In genomic region chr9:89837911-89838310, GRCh38 we compare ENCODE assay signal across 30 cellular contexts.
"Had no signal": no experiment of that assay in that cellular context is flagged by ENCODE, and none has a peak within 500 bp of the region (broad histone marks: within the 10 kb centered on the region; RNA-seq: fewer than 3 reads in every experiment).

No MANE protein-coding gene starts in this region.

- H3K9me3 Mint-ChIP-seq: activated CD4-positive, alpha-beta memory T cell treated with anti-CD3 and anti-CD28 coated beads, Interleukin-2, amount 10 ng/mL, durations not matched to agents 7 days and 5 days; activated naive CD4-positive, alpha-beta T cell treated with anti-CD3 and anti-CD28 coated beads for 36 hours; activated naive CD4-positive, alpha-beta T cell treated with anti-CD3 and anti-CD28 coated beads, Interleukin-2, amount 50 U/mL, for 72 hours; activated T-helper 17 cell treated with anti-CD3 and anti-CD28 coated beads, Interleukin-2, amount 50 U/mL, for 72 hours had no signal

- H3K4me3 Mint-ChIP-seq: activated CD4-positive, alpha-beta memory T cell treated with anti-CD3 and anti-CD28 coated beads, Interleukin-2, amount 10 ng/mL, durations not matched to agents 7 days and 5 days; activated naive CD4-positive, alpha-beta T cell treated with anti-CD3 and anti-CD28 coated beads for 36 hours; activated T-helper 17 cell treated with anti-CD3 and anti-CD28 coated beads, Interleukin-2, amount 50 U/mL, for 72 hours had no signal

- H3K9me3 ChIP-seq: adrenal gland, body of pancreas, breast epithelium, Peyer's patch had no signal

- H3K27ac Mint-ChIP-seq: activated CD4-positive, alpha-beta memory T cell treated with anti-CD3 and anti-CD28 coated beads, Interleukin-2, amount 10 ng/mL, durations not matched to agents 7 days and 5 days; activated naive CD4-positive, alpha-beta T cell treated with anti-CD3 and anti-CD28 coated beads for 36 hours; activated naive CD4-positive, alpha-beta T cell treated with anti-CD3 and anti-CD28 coated beads, Interleukin-2, amount 50 U/mL, for 72 hours; activated T-helper 17 cell treated with anti-CD3 and anti-CD28 coated beads, Interleukin-2, amount 50 U/mL, for 72 hours had no signal

- DNase-seq: activated CD4-positive, alpha-beta memory T cell treated with anti-CD3 and anti-CD28 coated beads, Interleukin-2, amount 10 ng/mL, durations not matched to agents 7 days and 5 days; activated CD4-positive, alpha-beta T cell treated with anti-CD3 and anti-CD28 coated beads for 1 hour; activated CD4-positive, alpha-beta T cell treated with anti-CD3 and anti-CD28 coated beads for 48 hours; activated CD4-positive, CD25-positive, alpha-beta regulatory T cell; activated gamma-delta T cell; activated naive CD4-positive, alpha-beta T cell treated with anti-CD3 and anti-CD28 coated beads for 36 hours; activated T-cell treated with anti-CD3 and anti-CD28 coated beads, Interleukin-2, amount 50 U/mL, for 48 hours; body of pancreas; Karpas-422; KBM-7; NCI-H1048; NCI-H1105 treated with DMSO at 0.1 percent for 48 hours; NCI-H1436; NCI-H1694; NCI-H2029; NCI-H345; NCI-H524 treated with DMSO at 0.1 percent for 48 hours; PC-3; Peyer's patch; RPMI8226; SIG-M5; SW 1271; T-helper 1 cell; T-helper 2 cell; T-helper 9 cell had no signal

- H3K27ac ChIP-seq: body of pancreas, breast epithelium, Peyer's patch, VCaP had no signal

- H3K27me3 ChIP-seq: adrenal gland, body of pancreas, breast epithelium, Peyer's patch had no signal

- H3K36me3 Mint-ChIP-seq: activated naive CD4-positive, alpha-beta T cell treated with anti-CD3 and anti-CD28 coated beads, Interleukin-2, amount 50 U/mL, for 72 hours had no signal

- H3K36me3 ChIP-seq: adrenal gland, breast epithelium, Peyer's patch had no signal

- H3K27me3 Mint-ChIP-seq: activated T-helper 17 cell treated with anti-CD3 and anti-CD28 coated beads, Interleukin-2, amount 50 U/mL, for 72 hours had no signal

- ATAC-seq: activated naive CD4-positive, alpha-beta T cell treated with anti-CD3 and anti-CD28 coated beads, Interleukin-2, amount 50 U/mL, for 72 hours; activated T-helper 17 cell treated with anti-CD3 and anti-CD28 coated beads, Interleukin-2, amount 50 U/mL, for 72 hours; body of pancreas; PC-3 had no signal

- H3K4me1 ChIP-seq: breast epithelium had no signal

- H3K4me3 ChIP-seq: adrenal gland, body of pancreas, breast epithelium, Peyer's patch had no signal

- H3K4me1 Mint-ChIP-seq: activated CD4-positive, alpha-beta memory T cell treated with anti-CD3 and anti-CD28 coated beads, Interleukin-2, amount 10 ng/mL, durations not matched to agents 7 days and 5 days; activated T-helper 17 cell treated with anti-CD3 and anti-CD28 coated beads, Interleukin-2, amount 50 U/mL, for 72 hours had no signal
